Comparison of ENCODE assay signal across 1 cellular context in the genomic region with DNA sequence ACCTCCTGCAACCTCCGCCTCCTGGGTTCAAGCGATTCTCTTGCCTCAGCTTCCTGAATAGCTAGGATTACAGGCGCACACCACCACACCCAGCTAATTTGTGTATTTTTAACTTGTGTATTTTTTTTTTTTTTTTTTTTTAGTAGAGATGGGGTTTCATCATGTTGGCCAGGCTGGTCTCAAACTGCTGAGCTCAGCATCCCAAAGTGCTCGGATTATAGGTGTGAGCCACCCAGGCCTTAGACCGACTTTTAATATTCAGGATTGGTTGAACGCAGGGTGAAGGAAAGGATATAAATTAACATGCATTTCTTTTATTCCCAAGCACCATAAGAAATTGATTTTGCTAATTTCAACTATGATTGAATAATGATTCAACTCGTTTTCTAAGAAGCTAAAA.
TF ChIP-seq lines count a peak whose summit lies in the region.

No MANE protein-coding gene starts in this region.

TF ChIP-seq in HepG2, 621 proteins besides CTCF, POLR2A, EP300 and RAD21 (continued from another document):
- TF ChIP-seq MAFF (IDR thresholded peaks at IDR 0.05; ENCODE audit: low read depth, low read length) = 0 out of 2 replicates have a peak, but pooled peaks have one; percentile 17
